In genomic region chr12:13472690-13473089, GRCh38 we compare ENCODE assay signal across 10 cellular contexts.
DNase-seq lines count a peak whose midpoint lies in the region; ATAC-seq and TF ChIP-seq lines count a peak whose summit lies in the region.
"Had no signal": no experiment of that assay in that cellular context is flagged by ENCODE, and none has a peak within 500 bp of the region (broad histone marks: within the 10 kb centered on the region; RNA-seq: fewer than 3 reads in every experiment).

No MANE protein-coding gene starts in this region.

- H3K4me3 Mint-ChIP-seq in activated B cell treated with CpG ODN at 0.5 μM for 24 hours (no peak overlapping the region), HFFc6 (no peak overlapping the region)

- DNase-seq in GM06990 (ENCODE audit: extremely low read depth, insufficient read length), result peak; percentile 31
- no peak for DNase-seq in activated B cell treated with CpG ODN at 0.5 μM for 24 hours
- DNase-seq in HFFc6, result no peak
- no peak for DNase-seq in activated CD4-positive, CD25-positive, alpha-beta regulatory T cell (lab: John Stamatoyannopoulos, UW)
- no peak for DNase-seq in DMS 273 treated with DMSO at 0.1 percent for 48 hours (lab: John Stamatoyannopoulos, UW)
- no peak for DNase-seq in RKO (ENCODE audit: low spot score)
- DNase-seq: small intestine had no signal

- TF ChIP-seq CTCF in GM06990 (IDR thresholded peaks at IDR 0.05; ENCODE audit: insufficient read depth, low read length, poor library complexity, severe bottlenecking) (no peak), activated B cell treated with CpG ODN at 0.5 μM for 24 hours (IDR thresholded peaks at IDR 0.05) (no peak), HFFc6 (IDR thresholded peaks at IDR 0.05) (no peak)

- no peaks in the 10 kb centered on the region for H3K36me3 Mint-ChIP-seq in activated B cell treated with CpG ODN at 0.5 μM for 24 hours (ENCODE audit: low read depth)
- no peaks in the 10 kb centered on the region for H3K36me3 Mint-ChIP-seq in HFFc6 (ENCODE audit: low read depth)

- H3K27ac Mint-ChIP-seq in activated B cell treated with CpG ODN at 0.5 μM for 24 hours (no peak overlapping the region), HFFc6 (no peak overlapping the region)

- CTCF ChIA-PET in activated B cell treated with CpG ODN at 0.5 μM for 24 hours (lab: Charles Lee), result interaction anchor here (1.2 kb wide), 1 partner anchor 110 kb away, joined by 3 read pairs; no protein-coding TSS in a partner anchor

- H3K4me1 Mint-ChIP-seq in activated B cell treated with CpG ODN at 0.5 μM for 24 hours, result peaks cover 9% of the 10 kb centered on the region
- H3K4me1 Mint-ChIP-seq in HFFc6 (ENCODE audit: low read depth), result no peaks in the 10 kb centered on the region

- no peak overlapping the region for H3K4me3 ChIP-seq in GM06990 (replicated peaks; ENCODE audit: low read depth, low read length)
- H3K4me3 ChIP-seq: BLaER1 treated with 17β-estradiol and CSF1 and Interleukin-3, amounts not matched to agents 10 nM and 100 nM had no signal

- POLR2A ChIA-PET in activated B cell treated with CpG ODN at 0.5 μM for 24 hours (lab: Charles Lee), result interaction anchor here (0.7 to 2.1 kb wide), 2 partner anchors 64 to 65 kb away, joined by 3 to 6 read pairs; no protein-coding TSS in a partner anchor

- no peaks in the 10 kb centered on the region for H3K27me3 ChIP-seq in GM06990 (replicated peaks; ENCODE audit: control insufficient read depth, insufficient read depth, low read length)
- H3K27me3 ChIP-seq: BLaER1 treated with 17β-estradiol and CSF1 and Interleukin-3, amounts not matched to agents 10 nM and 100 nM had no signal

- H3K9me3 Mint-ChIP-seq in activated B cell treated with CpG ODN at 0.5 μM for 24 hours (no peaks in the 10 kb centered on the region), HFFc6 (peaks cover 5% of the 10 kb centered on the region; the same call in 1 of the 2 replicates)

- no peaks in the 10 kb centered on the region for H3K36me3 ChIP-seq in GM06990 (ENCODE audit: control insufficient read depth, insufficient read depth, low read length)
- H3K36me3 ChIP-seq: BLaER1 treated with 17β-estradiol and CSF1 and Interleukin-3, amounts not matched to agents 10 nM and 100 nM had no signal

- intact Hi-C loops in activated B cell treated with CpG ODN at 0.5 μM for 24 hours (cut with micrococcal nuclease), result loop anchor here (2.0 kb wide), 1 partner anchor 64 kb away; no protein-coding TSS in a partner anchor

- H3K27me3 Mint-ChIP-seq in activated B cell treated with CpG ODN at 0.5 μM for 24 hours (no peaks in the 10 kb centered on the region), HFFc6 (ENCODE audit: insufficient read depth) (peaks cover 6% of the 10 kb centered on the region)

- ATAC-seq in GM19455 (IDR thresholded peaks at IDR 0.05; ENCODE audit: unreplicated experiment) (peak; percentile 99), HG03045 (IDR thresholded peaks at IDR 0.05; ENCODE audit: unreplicated experiment) (peak; percentile 97), activated B cell treated with CpG ODN at 0.5 μM for 24 hours (ENCODE audit: low read depth) (peak; percentile 91)
